Comparison of ENCODE assay signal across 8 cellular contexts in genomic region chr15:55993111-55993803, GRCh38. TPM values are rescaled to one million over a fixed set of nuclear protein-coding genes. Genes with fewer than 3 reads are reported as not detected.
DNase-seq lines count a peak whose midpoint lies in the region; ATAC-seq and TF ChIP-seq lines count a peak whose summit lies in the region.

TSS of gene NEDD4 (minus strand) at chr15:55993612. CDS start at chr15:55993555, 57 bp downstream.

- H3K4me3 ChIP-seq in LNCaP clone FGC (ENCODE audit: low read depth, low read length): peak within 1 kb of the TSS; percentile 68
- H3K4me3 ChIP-seq in gastroesophageal sphincter: peak within 1 kb of the TSS; percentile 82 to 84

- no peaks in the 10 kb centered on the region for H3K27me3 ChIP-seq in gastroesophageal sphincter

- in situ Hi-C loops in SK-MEL-5 (cut with HindIII; ENCODE audit: low pct_unique_long_range_greater_than_20kb, low sequenced_read_pairs): no loop called here

- no peaks in the 10 kb centered on the region for H3K9me3 ChIP-seq in gastroesophageal sphincter

- 0% methylated on average over 4 of the region's 83 CpGs; no CpG with 5 or more reads in 1 of the 2 donors for WGBS in gastroesophageal sphincter (ENCODE audit: low coverage in 1 of 2), 2 donors

- CTCF ChIA-PET in activated naive CD4-positive, alpha-beta T cell treated with anti-CD3 and anti-CD28 coated beads for 36 hours (lab: Charles Lee): interaction anchor here (0.7 to 1.5 kb wide), 4 partner anchors 18 to 251 kb away, joined by 3 read pairs; no protein-coding TSS in a partner anchor

- peaks cover 5% of the 10 kb centered on the region for H3K36me3 Mint-ChIP-seq in activated naive CD4-positive, alpha-beta T cell treated with anti-CD3 and anti-CD28 coated beads for 36 hours (ENCODE audit: low read depth)

- H3K4me3 Mint-ChIP-seq in activated naive CD4-positive, alpha-beta T cell treated with anti-CD3 and anti-CD28 coated beads for 36 hours: peak within 1 kb of the TSS; percentile 89

- peaks cover 8% of the 10 kb centered on the region for H3K27me3 Mint-ChIP-seq in activated naive CD4-positive, alpha-beta T cell treated with anti-CD3 and anti-CD28 coated beads for 36 hours (ENCODE audit: low read depth)

- no peaks in the 10 kb centered on the region for H3K9me3 Mint-ChIP-seq in activated naive CD4-positive, alpha-beta T cell treated with anti-CD3 and anti-CD28 coated beads for 36 hours

- peak; percentile 82 for TF ChIP-seq CTCF in LNCaP clone FGC (IDR thresholded peaks at IDR 0.05; ENCODE audit: control insufficient read depth, extremely low read depth, insufficient read depth)
- peak; percentile 12 to 65 (median 58) for TF ChIP-seq CTCF in gastroesophageal sphincter (IDR thresholded peaks at IDR 0.05)

- H3K36me3 ChIP-seq in gastroesophageal sphincter: no peaks in the 10 kb centered on the region

- DNase-seq in EH (ENCODE audit: low read depth): peak; percentile 91
- DNase-seq in H4 (ENCODE audit: low spot score): peak; percentile 84
- DNase-seq in LNCaP clone FGC (ENCODE audit: low read depth): peak; percentile 30
- peak; percentile 85 for DNase-seq in SK-MEL-5 (ENCODE audit: low read depth, low spot score)
- DNase-seq in activated naive CD4-positive, alpha-beta T cell treated with anti-CD3 and anti-CD28 coated beads for 36 hours: peak; percentile 85
- DNase-seq in non-pigmented ciliary epithelial cell (ENCODE audit: low read depth): peak; percentile 30
- DNase-seq in substantia nigra (lab: John Stamatoyannopoulos, UW): peak; percentile 8 to 94 (median 78)

- peak; percentile 33 to 46 for TF ChIP-seq POLR2A in gastroesophageal sphincter (IDR thresholded peaks at IDR 0.05)

- H3K4me1 ChIP-seq in gastroesophageal sphincter: peaks cover 0 to 25% (median 0%) of the 10 kb centered on the region in 3 donors

- H3K27ac ChIP-seq in gastroesophageal sphincter: peak within 1 kb of the TSS; percentile 86 to 97 (median 95)
- H3K27ac ChIP-seq in substantia nigra (ENCODE audit: low read depth, low read length, poor library complexity, severe bottlenecking): peak within 1 kb of the TSS; percentile 82

- TF ChIP-seq EP300 in gastroesophageal sphincter (IDR thresholded peaks at IDR 0.05): no peak

- peaks cover 30% of the 10 kb centered on the region for H3K4me1 Mint-ChIP-seq in activated naive CD4-positive, alpha-beta T cell treated with anti-CD3 and anti-CD28 coated beads for 36 hours (ENCODE audit: low read depth)

- ATAC-seq in gastroesophageal sphincter: peak; percentile 97

- intact Hi-C loops in activated naive CD4-positive, alpha-beta T cell treated with anti-CD3 and anti-CD28 coated beads for 36 hours (cut with micrococcal nuclease): loop anchor here (1.0 to 10.0 kb wide), 5 partner anchors 50 to 586 kb away; partner anchors contain the start of genes CCPG1 and PIERCE2

- H3K27ac Mint-ChIP-seq in activated naive CD4-positive, alpha-beta T cell treated with anti-CD3 and anti-CD28 coated beads for 36 hours: peak within 1 kb of the TSS; percentile 80

RNA-seq across cellular contexts. Expression of gene NEDD4, which starts in this region (rescaled TPM):
- 31.5 and 35.6 TPM in 2 replicates for total RNA-seq in H4 (2014; rRNA removed; shearing (Covaris generic))
- 17.1 and 17.7 TPM in 2 replicates for total RNA-seq in SK-MEL-5 (2014; rRNA removed; shearing (Covaris generic))
- 15.6 and 19.4 TPM in 2 replicates for polyA plus RNA-seq in SK-MEL-5 (2015; cell fraction: cytosol; rRNA removed)
- 16.2 and 21.9 TPM in 2 replicates for polyA plus RNA-seq in SK-MEL-5 (2015; cell fraction: nucleus; rRNA removed)
- total RNA-seq in activated naive CD4-positive, alpha-beta T cell treated with anti-CD3 and anti-CD28 coated beads for 36 hours: 10 to 100 TPM; 29.1 to 32.2 TPM
- total RNA-seq in gastroesophageal sphincter: 10 to 100 TPM; 26.8 to 43.9 (median 40.0) TPM

Comparison
In these comparisons a context has a peak if more than half of its experiments do, and no peak if none do; other contexts are left out.
1. Peak in every context shown above with its lines: DNase-seq, ATAC-seq, H3K4me3 ChIP-seq and H3K27ac ChIP-seq.
2. DNase-seq: peak in every context shown above with its lines; median percentile 91 in EH; 85 in SK-MEL-5; 85 in activated naive CD4-positive, alpha-beta T cell treated with anti-CD3 and anti-CD28 coated beads for 36 hours; 84 in H4; 78 in substantia nigra; 30 in LNCaP clone FGC; 30 in non-pigmented ciliary epithelial cell.